ENCODE assay signal across 1 cellular context in genomic region chr5:141881886-141882285, GRCh38.
TF ChIP-seq lines count a peak whose summit lies in the region.

No MANE protein-coding gene starts in this region.

TF ChIP-seq in SK-N-SH treated with all-trans-retinoic acid at 6 μM for 48 hours, 23 proteins besides CTCF, POLR2A, EP300 and RAD21 (continued from another document):
- TF ChIP-seq PATZ1 (CRISPR knock-in tag; IDR thresholded peaks at IDR 0.05; ENCODE audit: borderline replicate concordance), result no peak
- TF ChIP-seq CREB5 (CRISPR knock-in tag; IDR thresholded peaks at IDR 0.05; ENCODE audit: low read depth), result no peak
- TF ChIP-seq TSHZ2 (CRISPR knock-in tag; IDR thresholded peaks at IDR 0.05), result no peak
- TF ChIP-seq ESRRG (CRISPR knock-in tag; IDR thresholded peaks at IDR 0.05), result no peak
- no peak for TF ChIP-seq PPARA (CRISPR knock-in tag; IDR thresholded peaks at IDR 0.05; ENCODE audit: borderline replicate concordance)
- TF ChIP-seq OSR1 (CRISPR knock-in tag; IDR thresholded peaks at IDR 0.05), result no peak
- TF ChIP-seq TOX (CRISPR knock-in tag; IDR thresholded peaks at IDR 0.05; ENCODE audit: borderline replicate concordance), result no peak
